Comparison of ENCODE assay signal across 19 cellular contexts in the genomic region with DNA sequence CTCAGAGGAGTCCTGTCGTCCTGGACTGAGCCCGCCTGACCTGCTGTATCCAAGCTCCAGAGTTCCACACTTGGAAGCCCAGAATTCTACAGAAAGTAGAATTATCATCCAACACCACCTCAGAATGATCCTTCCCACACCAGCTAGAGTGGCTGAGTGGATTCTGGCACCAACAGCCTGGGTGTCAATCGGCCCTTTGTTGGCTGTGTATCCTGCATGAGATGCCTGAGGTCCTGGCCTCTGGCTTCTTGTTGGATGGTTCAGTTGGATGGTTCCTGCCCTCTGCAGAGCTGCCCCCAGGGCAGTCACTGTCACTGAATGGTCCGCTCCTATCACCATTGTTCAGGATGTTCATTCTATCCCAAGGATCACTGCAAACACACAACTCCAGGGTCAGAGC. TPM values are rescaled to one million over a fixed set of nuclear protein-coding genes. Genes with fewer than 3 reads are reported as not detected.
"Had no signal": no experiment of that assay in that cellular context is flagged by ENCODE, and none has a peak within 500 bp of the region (broad histone marks: within the 10 kb centered on the region; RNA-seq: fewer than 3 reads in every experiment).

No MANE protein-coding gene starts in this region.

- H3K27ac ChIP-seq: esophagus squamous epithelium, parathyroid adenoma, skin epidermis had no signal

- H2AFZ ChIP-seq: parathyroid adenoma had no signal

- DNase-seq: activated CD4-positive, alpha-beta T cell treated with anti-CD3 and anti-CD28 coated beads, Interleukin-2, amount 10 ng/mL, durations not matched to agents 24 days and 14 days; activated CD4-positive, CD25-positive, alpha-beta regulatory T cell; activated CD8-positive, alpha-beta memory T cell treated with anti-CD3 and anti-CD28 coated beads, Interleukin-2, amount 50 U/mL, for 4 hours; activated CD8-positive, alpha-beta T cell treated with anti-CD3 and anti-CD28 coated beads, Interleukin-2, amount 10 ng/mL, durations not matched to agents 7 days and 5 days; activated gamma-delta T cell; activated T-cell treated with anti-CD3 and anti-CD28 coated beads, Interleukin-2, amount 50 U/mL, for 48 hours; cortex of kidney; effector CD8-positive, alpha-beta T cell; esophagus squamous epithelium; kidney; retina had no signal

- H3K79me2 ChIP-seq: parathyroid adenoma had no signal

- ATAC-seq: activated CD8-positive, alpha-beta T cell treated with anti-CD3 and anti-CD28 coated beads, Interleukin-2, amount 10 ng/mL, durations not matched to agents 7 days and 5 days; activated naive CD4-positive, alpha-beta T cell treated with anti-CD3 and anti-CD28 coated beads, Interleukin-2, amount 50 U/mL, for 72 hours had no signal

- H3K4me1 Mint-ChIP-seq: activated CD4-positive, alpha-beta T cell treated with anti-CD3 and anti-CD28 coated beads, Interleukin-2, amount 10 ng/mL, durations not matched to agents 24 days and 14 days; central memory CD8-positive, alpha-beta T cell had no signal

- H3K36me3 ChIP-seq: esophagus squamous epithelium had no signal

- H3K9ac ChIP-seq: parathyroid adenoma had no signal

- H3K4me1 ChIP-seq: esophagus squamous epithelium, parathyroid adenoma had no signal

- H3K27ac Mint-ChIP-seq: activated CD4-positive, alpha-beta T cell treated with anti-CD3 and anti-CD28 coated beads, Interleukin-2, amount 10 ng/mL, durations not matched to agents 24 days and 14 days; activated CD8-positive, alpha-beta T cell treated with anti-CD3 and anti-CD28 coated beads, Interleukin-2, amount 10 ng/mL, durations not matched to agents 7 days and 5 days; stimulated activated naive CD8-positive, alpha-beta T cell treated with anti-CD3 and anti-CD28 coated beads, Interleukin-15, Interleukin-2, amounts not matched to agents 100 ng/mL and 50 ng/mL, for 24 hours; T-helper 2 cell treated with Interferon-gamma antibody and Interleukin-4, amounts not matched to agents 5 μg/mL and 100 μg/mL, for 36 hours had no signal

- H3K4me3 Mint-ChIP-seq: activated CD4-positive, alpha-beta T cell treated with anti-CD3 and anti-CD28 coated beads, Interleukin-2, amount 10 ng/mL, durations not matched to agents 24 days and 14 days; activated CD8-positive, alpha-beta T cell treated with anti-CD3 and anti-CD28 coated beads, Interleukin-2, amount 10 ng/mL, durations not matched to agents 7 days and 5 days; central memory CD8-positive, alpha-beta T cell; stimulated activated naive CD8-positive, alpha-beta T cell treated with anti-CD3 and anti-CD28 coated beads, Interleukin-15, Interleukin-2, amounts not matched to agents 100 ng/mL and 50 ng/mL, for 24 hours; T-helper 2 cell treated with Interferon-gamma antibody and Interleukin-4, amounts not matched to agents 5 μg/mL and 100 μg/mL, for 36 hours had no signal

- H3K4me3 ChIP-seq: esophagus squamous epithelium, skin epidermis had no signal

RNA-seq across cellular contexts. Expression of a gene that starts 49.8 kb away (rescaled TPM):
- total RNA-seq: activated CD8-positive, alpha-beta T cell treated with anti-CD3 and anti-CD28 coated beads, Interleukin-2, amount 10 ng/mL, durations not matched to agents 7 days and 5 days; endothelial cell of umbilical vein; fibroblast of villous mesenchyme had no signal
